7 cellular contexts compared by ENCODE assay signal in genomic region chr10:33155720-33156638, GRCh38.
DNase-seq lines count a peak whose midpoint lies in the region; ATAC-seq, FAIRE-seq and TF ChIP-seq lines count a peak whose summit lies in the region.

No MANE protein-coding gene starts in this region.

- no peak overlapping the region for H3K27ac ChIP-seq in endothelial cell of umbilical vein (ENCODE audit: insufficient read depth, low read depth, low read length)

- peaks cover 0 to 4% of the 10 kb centered on the region in 2 experiments for H3K27me3 ChIP-seq in endothelial cell of umbilical vein (ENCODE audit: control insufficient read depth in 2 of 2, insufficient read depth in 2 of 2, low read length in 2 of 2)

- no peak overlapping the region for H2AFZ ChIP-seq in endothelial cell of umbilical vein (ENCODE audit: low read depth, low read length)

- peaks cover 10% of the 10 kb centered on the region for H3K4me1 ChIP-seq in endothelial cell of umbilical vein (ENCODE audit: control insufficient read depth, extremely low read depth, insufficient read depth, low read length)

- no peak overlapping the region for H3K4me2 ChIP-seq in endothelial cell of umbilical vein (ENCODE audit: insufficient read depth, low read length)

- H3K79me2 ChIP-seq in endothelial cell of umbilical vein (ENCODE audit: control insufficient read depth, insufficient read depth, low read length): no peaks in the 10 kb centered on the region

- TF ChIP-seq CTCF in endothelial cell of umbilical vein (IDR thresholded peaks at IDR 0.05; ENCODE audit: extremely low read depth in 1 of 2, insufficient read depth in 1 of 2, low read depth in 1 of 2, low read length in 2 of 2): peak; percentile 39 to 50

- no peak overlapping the region for H3K9ac ChIP-seq in endothelial cell of umbilical vein (replicated peaks; ENCODE audit: extremely low read depth, insufficient read depth, low read length)

- CTCF ChIA-PET in endothelial cell of umbilical vein (lab: Charles Lee): interaction anchor here (0.9 to 2.6 kb wide), 17 partner anchors 9 to 147 kb away, joined by 3 to 23 read pairs (median 4); no protein-coding TSS in a partner anchor

- H4K20me1 ChIP-seq in endothelial cell of umbilical vein (replicated peaks; ENCODE audit: control insufficient read depth, extremely low read depth, insufficient read depth, low read length): no peaks in the 10 kb centered on the region

- no TSS peak for BruUV-seq in endothelial cell of umbilical vein (replicated peaks; lab: Mats Ljungman, UMichigan)

- POLR2A ChIA-PET in endothelial cell of umbilical vein (lab: Charles Lee): no interaction called here

- intact Hi-C loops in endothelial cell of umbilical vein (cut with micrococcal nuclease): loop anchor here (1.0 to 5.0 kb wide), 2 partner anchors 39 to 146 kb away; no protein-coding TSS in a partner anchor

- no peaks in the 10 kb centered on the region for H3K9me3 ChIP-seq in endothelial cell of umbilical vein (replicated peaks; ENCODE audit: control insufficient read depth, insufficient read depth, low read length)

- DNase-seq in ELF-1 (ENCODE audit: low read depth, low spot score): peak; percentile 27
- no peak for DNase-seq in endothelial cell of umbilical vein (ENCODE audit: low read depth, low spot score)
- DNase-seq in pons (ENCODE audit: low spot score): peak; percentile 6
- no peak for DNase-seq in NCI-H2196 (lab: John Stamatoyannopoulos, UW; ENCODE audit: unreplicated experiment)

- H3K4me3 ChIP-seq in endothelial cell of umbilical vein (replicated peaks in 1 of 3; ENCODE audit: insufficient read depth in 1 of 3, low read depth in 1 of 3, low read length in 3 of 3): no peak overlapping the region

- H3K36me3 ChIP-seq in endothelial cell of umbilical vein (ENCODE audit: control insufficient read depth in 2 of 2, extremely low read depth in 1 of 2, insufficient read depth in 2 of 2, low read length in 2 of 2): no peaks in the 10 kb centered on the region

- no peak for FAIRE-seq in endothelial cell of umbilical vein (lab: Jason Lieb, UNC)

- no peaks in the 10 kb centered on the region for H3K9me1 ChIP-seq in endothelial cell of umbilical vein (replicated peaks; ENCODE audit: control insufficient read depth, extremely low read depth, insufficient read depth, low read length)

- ATAC-seq in GM19351 (IDR thresholded peaks at IDR 0.05; ENCODE audit: unreplicated experiment): peak; percentile 84
- peak; percentile 78 for ATAC-seq in HG03460 (IDR thresholded peaks at IDR 0.05; ENCODE audit: unreplicated experiment)
- ATAC-seq in SK-N-SH treated with all-trans-retinoic acid at 6 μM for 48 hours: peak; percentile 94

- no peak for TF ChIP-seq POLR2A in endothelial cell of umbilical vein (IDR thresholded peaks at IDR 0.05; ENCODE audit: low read depth, low read length)

- dilution Hi-C loops in endothelial cell of umbilical vein (cut with MboI; ENCODE audit: extremely low pct_ligation_motif_present, low sequenced_read_pairs): no loop called here

TF ChIP-seq in SK-N-SH treated with all-trans-retinoic acid at 6 μM for 48 hours, 23 proteins besides CTCF, POLR2A, EP300 and RAD21:
- no peak for TF ChIP-seq CREB5 (CRISPR knock-in tag; IDR thresholded peaks at IDR 0.05; ENCODE audit: low read depth)

TF ChIP-seq in endothelial cell of umbilical vein, 7 proteins besides CTCF, POLR2A, EP300 and RAD21:
- no peak for TF ChIP-seq MYC (IDR thresholded peaks at IDR 0.05; ENCODE audit: low read depth, low read length)
- no peak for TF ChIP-seq FOS (IDR thresholded peaks at IDR 0.05; ENCODE audit: borderline replicate concordance, insufficient read depth, low read length)
- TF ChIP-seq MAX (IDR thresholded peaks at IDR 0.05; ENCODE audit: insufficient read depth, insufficient read length): no peak
- no peak for TF ChIP-seq POLR2AphosphoS5 (IDR thresholded peaks at IDR 0.05; ENCODE audit: insufficient read depth, low read depth, low read length)
- no peak for TF ChIP-seq JUN (IDR thresholded peaks at IDR 0.05; ENCODE audit: borderline replicate concordance, insufficient read depth, insufficient read length, low read depth)
- no peak for TF ChIP-seq EZH2 (IDR thresholded peaks at IDR 0.05; ENCODE audit: borderline replicate concordance, low read depth, low read length, severe bottlenecking)
- TF ChIP-seq GATA2 (IDR thresholded peaks at IDR 0.05; ENCODE audit: insufficient read depth, insufficient read length, low read depth, low read length): no peak

Comparison
In these comparisons a context has a peak if more than half of its experiments do, and no peak if none do; other contexts are left out.
1. DNase-seq: peak in ELF-1 (single experiment) and pons (single experiment); none in endothelial cell of umbilical vein (single experiment) and NCI-H2196 (single experiment).
2. Peak in every context shown above with its lines, with median percentiles within 50 percentile points of each other: ATAC-seq.